ENCODE assay signal across 11 cellular contexts in genomic region chr1:27547220-27548116, GRCh38. TPM values are rescaled to one million over a fixed set of nuclear protein-coding genes. Genes with fewer than 3 reads are reported as not detected.
DNase-seq lines count a peak whose midpoint lies in the region; ATAC-seq and TF ChIP-seq lines count a peak whose summit lies in the region.
"Had no signal": no experiment of that assay in that cellular context is flagged by ENCODE, and none has a peak within 500 bp of the region (broad histone marks: within the 10 kb centered on the region; RNA-seq: fewer than 3 reads in every experiment).

No MANE protein-coding gene starts in this region.

- no peak for TF ChIP-seq POLR2A in heart left ventricle (IDR thresholded peaks at IDR 0.05)
- TF ChIP-seq POLR2A in uterus (IDR thresholded peaks at IDR 0.05): no peak

- H3K27me3 Mint-ChIP-seq in nephron progenitor cell (ENCODE audit: low read depth, poor library complexity): no peaks in the 10 kb centered on the region
- H3K27me3 Mint-ChIP-seq: naive thymus-derived CD4-positive, alpha-beta T cell had no signal

- H3K36me3 Mint-ChIP-seq in nephron progenitor cell (ENCODE audit: low read depth): peaks cover 29% of the 10 kb centered on the region

- peak in 1 of 5 donors; percentile 29 for DNase-seq in heart left ventricle
- DNase-seq in left cardiac atrium: no peak
- no peak for DNase-seq in nephron progenitor cell
- no peak for DNase-seq in uterus
- DNase-seq in G401 (ENCODE audit: low spot score): no peak
- DNase-seq: cerebellar nuclear complex; naive thymus-derived CD4-positive, alpha-beta T cell; NCI-H2029 had no signal

- H3K27me3 ChIP-seq in heart left ventricle: no peaks in the 10 kb centered on the region
- H3K27me3 ChIP-seq in uterus: no peaks in the 10 kb centered on the region

- H3K4me3 Mint-ChIP-seq in nephron progenitor cell: no peak overlapping the region
- H3K4me3 Mint-ChIP-seq: naive thymus-derived CD4-positive, alpha-beta T cell had no signal

- no peaks in the 10 kb centered on the region for H3K9me3 Mint-ChIP-seq in nephron progenitor cell
- H3K9me3 Mint-ChIP-seq: naive thymus-derived CD4-positive, alpha-beta T cell had no signal

- TF ChIP-seq CTCF in heart left ventricle (IDR thresholded peaks at IDR 0.05) (no peak), nephron progenitor cell (IDR thresholded peaks at IDR 0.05) (no peak), uterus (IDR thresholded peaks at IDR 0.05) (no peak)

- in situ Hi-C loops in G401 (cut with HindIII; ENCODE audit: low sequenced_read_pairs): no loop called here

- peaks cover 9 to 53% (median 47%) of the 10 kb centered on the region in 12 donors for H3K4me1 ChIP-seq in heart left ventricle
- peaks cover 23 to 33% of the 10 kb centered on the region in 2 donors for H3K4me1 ChIP-seq in uterus

- H3K9me3 ChIP-seq in heart left ventricle (no peaks in the 10 kb centered on the region), uterus (no peaks in the 10 kb centered on the region)

- H3K27ac ChIP-seq in heart left ventricle: peak overlapping the region in 11 of 12 donors; percentile 17 to 94 (median 87)
- peak overlapping the region; percentile 47 for H3K27ac ChIP-seq in cingulate gyrus (ENCODE audit: low read depth, low read length)
- H3K27ac ChIP-seq in uterus: peak overlapping the region; percentile 81 to 98

- H3K27ac Mint-ChIP-seq in nephron progenitor cell: peak overlapping the region; percentile 93

- 92 to 95% (median 93%) methylated on average over 31 to 44 of the region's 44 CpGs for WGBS in heart left ventricle, 4 donors

- H3K36me3 ChIP-seq in heart left ventricle (peaks cover 3 to 77% (median 53%) of the 10 kb centered on the region in 9 donors), uterus (no peaks in the 10 kb centered on the region)

- ATAC-seq in heart left ventricle (no peak), left cardiac atrium (no peak), HG02642 (IDR thresholded peaks at IDR 0.05; ENCODE audit: poor library complexity, unreplicated experiment) (no peak), GM18517 (IDR thresholded peaks at IDR 0.05; ENCODE audit: unreplicated experiment) (no peak)
- ATAC-seq: naive thymus-derived CD4-positive, alpha-beta T cell had no signal

- H3K4me3 ChIP-seq in heart left ventricle (no peak overlapping the region), uterus (no peak overlapping the region)

- intact Hi-C loops in heart left ventricle (cut with DNase I): no loop called here
- intact Hi-C loops in left cardiac atrium (cut with DNase I): no loop called here
- intact Hi-C loops in uterus (cut with DNase I; ENCODE audit: low total_unique reads): no loop called here

- H3K4me1 Mint-ChIP-seq in nephron progenitor cell: peaks cover 39% of the 10 kb centered on the region

RNA-seq across cellular contexts. Expression of gene AHDC1, which starts 56.5 kb away (rescaled TPM):
- total RNA-seq in heart left ventricle (10 to 100 TPM; 29.2 to 50.2 (median 42.1) TPM), left cardiac atrium (10 to 100 TPM; 37.6 to 39.1 TPM), uterus (100 to 1,000 TPM in 1 of 4 donors, 10 to 100 TPM in 3; 11.2 to 179 (median 50.7) TPM)
- 10 to 100 TPM; 25.8 to 48.4 TPM for polyA plus RNA-seq in heart left ventricle
- 6.5 and 8.1 TPM in 2 replicates for total RNA-seq in G401 (2014; rRNA removed; shearing (Covaris generic))

RNA-seq across cellular contexts. Expression of gene WASF2, which starts 57.5 kb away (rescaled TPM):
- total RNA-seq in heart left ventricle (100 to 1,000 TPM in 1 of 9 donors, 10 to 100 TPM in 8; 27.5 to 103 (median 47.9) TPM), left cardiac atrium (10 to 100 TPM; 71.8 to 77.4 TPM), uterus (100 to 1,000 TPM in 1 of 4 donors, 10 to 100 TPM in 3; 27.2 to 178 (median 41.1) TPM)
- polyA plus RNA-seq in heart left ventricle: 10 to 100 TPM; 14.2 to 52.0 TPM
- 10.4 and 14.2 TPM in 2 replicates for total RNA-seq in G401 (2014; rRNA removed; shearing (Covaris generic))
